15 cellular contexts compared by ENCODE assay signal in genomic region chr5:118441034-118441433, GRCh38.
A peak's percentile ranks its signal among the peaks of the same experiment; 100 is the strongest.
DNase-seq lines count a peak whose midpoint lies in the region; ATAC-seq and TF ChIP-seq lines count a peak whose summit lies in the region.
"Had no signal": no experiment of that assay in that cellular context is flagged by ENCODE, and none has a peak within 500 bp of the region (broad histone marks: within the 10 kb centered on the region; RNA-seq: fewer than 3 reads in every experiment).

No MANE protein-coding gene starts in this region.

- peaks cover 38% of the 10 kb centered on the region for H3K4me1 Mint-ChIP-seq in nephron progenitor cell
- H3K4me1 Mint-ChIP-seq: CD14-positive monocyte; CD4-positive, alpha-beta memory T cell had no signal

- peak overlapping the region; percentile 31 for H3K27ac Mint-ChIP-seq in nephron progenitor cell
- H3K27ac Mint-ChIP-seq: CD14-positive monocyte; CD4-positive, alpha-beta memory T cell had no signal

- H3K27me3 Mint-ChIP-seq in nephron progenitor cell (ENCODE audit: low read depth, poor library complexity): no peaks in the 10 kb centered on the region
- H3K27me3 Mint-ChIP-seq: CD4-positive, alpha-beta memory T cell had no signal

- H3K4me3 Mint-ChIP-seq in nephron progenitor cell: no peak overlapping the region
- H3K4me3 Mint-ChIP-seq: CD14-positive monocyte; CD4-positive, alpha-beta memory T cell had no signal

- H3K36me3 Mint-ChIP-seq in nephron progenitor cell (ENCODE audit: low read depth): no peaks in the 10 kb centered on the region
- H3K36me3 Mint-ChIP-seq: CD14-positive monocyte; CD4-positive, alpha-beta memory T cell had no signal

- no peak for TF ChIP-seq CTCF in nephron progenitor cell (IDR thresholded peaks at IDR 0.05)

- peak; percentile 11 for ATAC-seq in Right ventricle myocardium inferior
- ATAC-seq in left ventricle myocardium superior: peak; percentile 41
- ATAC-seq in sciatic nerve: peak; percentile 51
- no peak for ATAC-seq in esophagus mucosa
- ATAC-seq in HG03045 (IDR thresholded peaks at IDR 0.05; ENCODE audit: unreplicated experiment): no peak

- DNase-seq in Right ventricle myocardium inferior (ENCODE audit: missing footprints) (no peak), cardiac septum (ENCODE audit: low spot score) (no peak), left ventricle myocardium superior (no peak), nephron progenitor cell (no peak), sciatic nerve (ENCODE audit: low spot score) (no peak), NCI-H1930 (lab: John Stamatoyannopoulos, UW) (no peak)
- DNase-seq: 8988T; CD4-positive, alpha-beta memory T cell; DMS153; GDM1; GM23248; HCEC 1CT had no signal

- H3K9me3 Mint-ChIP-seq in nephron progenitor cell: no peaks in the 10 kb centered on the region

- intact Hi-C loops in Right ventricle myocardium inferior (cut with DNase I): no loop called here
- intact Hi-C loops in cardiac septum (cut with DNase I): no loop called here
- intact Hi-C loops in left ventricle myocardium superior (cut with micrococcal nuclease): no loop called here
- intact Hi-C loops in sciatic nerve (cut with DNase I): no loop called here

Comparison
In these comparisons a context has a peak if more than half of its experiments do, and no peak if none do; other contexts are left out.
1. ATAC-seq: peak in Right ventricle myocardium inferior (single experiment), left ventricle myocardium superior (single experiment) and sciatic nerve (single experiment); none in esophagus mucosa (single experiment) and HG03045 (single experiment).